Comparison of ENCODE assay signal across 39 cellular contexts in genomic region chrX:50927127-50927526, GRCh38. TPM values are rescaled to one million over a fixed set of nuclear protein-coding genes. Genes with fewer than 3 reads are reported as not detected.
"Had no signal": no experiment of that assay in that cellular context is flagged by ENCODE, and none has a peak within 500 bp of the region (broad histone marks: within the 10 kb centered on the region; RNA-seq: fewer than 3 reads in every experiment).

No MANE protein-coding gene starts in this region.

- H3K36me3 ChIP-seq: MG63 had no signal

- H3K27me3 ChIP-seq: MG63 had no signal

- H3K27ac ChIP-seq: KMS-11 had no signal

- DNase-seq: Kasumi-1, KG1, MG63, MM.1S, MV-4-11, NCI-H1048, NCI-H1092, NCI-H1092 treated with DMSO at 0.1 percent for 48 hours, NCI-H1105, NCI-H1105 treated with DMSO at 0.1 percent for 48 hours, NCI-H1417, NCI-H1417 treated with DMSO at 0.1 percent for 48 hours, NCI-H1436, NCI-H1436 treated with DMSO at 0.1 percent for 48 hours, NCI-H146, NCI-H1694, NCI-H1694 treated with DMSO at 0.1 percent for 48 hours, NCI-H187, NCI-H187 treated with DMSO at 0.1 percent for 48 hours, NCI-H1930, NCI-H2029, NCI-H2029 treated with DMSO at 0.1 percent for 48 hours, NCI-H2081, NCI-H2081 treated with DMSO at 0.1 percent for 48 hours, NCI-H2107, NCI-H2171, NCI-H2171 treated with DMSO at 0.1 percent for 48 hours, NCI-H2227 treated with DMSO at 0.1 percent for 48 hours, NCI-H226, NCI-H345, NCI-H446, NCI-H446 treated with DMSO at 0.1 percent for 48 hours, NCI-H510A, NCI-H510A treated with DMSO at 0.1 percent for 48 hours had no signal

- H3K4me2 ChIP-seq: KMS-11 had no signal

- H3K4me3 ChIP-seq: MG63 had no signal

- H3K9me3 ChIP-seq: MG63 had no signal

- H3K9ac ChIP-seq: KMS-11 had no signal

RNA-seq across cellular contexts. Expression of gene BMP15, which starts 16.6 kb away (rescaled TPM):
- total RNA-seq: LHCN-M2, M059J, MCF 10A, NCI-H460 had no signal
